Comparison of ENCODE assay signal across 1 cellular context in the genomic region with DNA sequence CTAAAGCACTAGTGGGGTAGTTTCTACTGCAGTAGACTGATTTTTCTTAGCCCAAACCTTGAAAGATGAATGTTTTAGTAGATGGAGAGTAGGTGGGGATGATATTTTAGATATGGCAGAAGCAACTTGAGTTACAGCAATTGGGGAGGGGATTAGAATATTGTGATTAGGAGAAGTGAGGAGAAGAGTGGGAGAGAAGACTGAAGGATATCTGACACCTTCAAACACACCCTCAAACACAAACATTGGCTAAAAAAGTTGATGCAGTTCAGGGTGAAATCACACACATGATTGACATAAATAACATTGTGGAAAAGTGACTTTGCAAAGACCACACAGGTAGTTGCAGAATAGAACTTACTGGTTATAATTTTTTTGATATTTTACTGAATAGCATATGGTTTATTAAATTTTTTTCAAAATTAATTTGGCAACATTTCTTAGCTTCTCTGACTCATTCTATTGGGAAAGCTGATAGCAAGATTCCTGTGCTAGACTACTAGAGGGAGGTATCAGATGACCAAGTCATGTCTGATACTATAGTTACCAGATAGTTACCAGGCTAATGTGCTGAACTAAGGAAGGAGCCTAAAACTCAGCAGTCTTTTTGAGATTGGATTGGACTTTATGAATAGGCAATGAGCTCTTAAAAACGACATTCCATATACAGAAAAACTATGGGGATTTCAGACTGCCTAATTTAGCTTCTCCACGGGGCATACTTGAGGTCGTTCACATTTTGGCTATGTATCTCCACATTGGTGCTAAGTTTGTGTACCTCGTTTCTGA.
TF ChIP-seq lines count a peak whose summit lies in the region.

No MANE protein-coding gene starts in this region.

TF ChIP-seq in GM23338, 12 proteins besides CTCF, POLR2A, EP300 and RAD21 (continued from another document):
- TF ChIP-seq, protein P1, sequence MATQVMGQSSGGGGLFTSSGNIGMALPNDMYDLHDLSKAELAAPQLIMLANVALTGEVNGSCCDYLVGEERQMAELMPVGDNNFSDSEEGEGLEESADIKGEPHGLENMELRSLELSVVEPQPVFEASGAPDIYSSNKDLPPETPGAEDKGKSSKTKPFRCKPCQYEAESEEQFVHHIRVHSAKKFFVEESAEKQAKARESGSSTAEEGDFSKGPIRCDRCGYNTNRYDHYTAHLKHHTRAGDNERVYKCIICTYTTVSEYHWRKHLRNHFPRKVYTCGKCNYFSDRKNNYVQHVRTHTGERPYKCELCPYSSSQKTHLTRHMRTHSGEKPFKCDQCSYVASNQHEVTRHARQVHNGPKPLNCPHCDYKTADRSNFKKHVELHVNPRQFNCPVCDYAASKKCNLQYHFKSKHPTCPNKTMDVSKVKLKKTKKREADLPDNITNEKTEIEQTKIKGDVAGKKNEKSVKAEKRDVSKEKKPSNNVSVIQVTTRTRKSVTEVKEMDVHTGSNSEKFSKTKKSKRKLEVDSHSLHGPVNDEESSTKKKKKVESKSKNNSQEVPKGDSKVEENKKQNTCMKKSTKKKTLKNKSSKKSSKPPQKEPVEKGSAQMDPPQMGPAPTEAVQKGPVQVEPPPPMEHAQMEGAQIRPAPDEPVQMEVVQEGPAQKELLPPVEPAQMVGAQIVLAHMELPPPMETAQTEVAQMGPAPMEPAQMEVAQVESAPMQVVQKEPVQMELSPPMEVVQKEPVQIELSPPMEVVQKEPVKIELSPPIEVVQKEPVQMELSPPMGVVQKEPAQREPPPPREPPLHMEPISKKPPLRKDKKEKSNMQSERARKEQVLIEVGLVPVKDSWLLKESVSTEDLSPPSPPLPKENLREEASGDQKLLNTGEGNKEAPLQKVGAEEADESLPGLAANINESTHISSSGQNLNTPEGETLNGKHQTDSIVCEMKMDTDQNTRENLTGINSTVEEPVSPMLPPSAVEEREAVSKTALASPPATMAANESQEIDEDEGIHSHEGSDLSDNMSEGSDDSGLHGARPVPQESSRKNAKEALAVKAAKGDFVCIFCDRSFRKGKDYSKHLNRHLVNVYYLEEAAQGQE (IDR thresholded peaks at IDR 0.05; ENCODE audit: unreplicated experiment) = no peak
